ENCODE assay signal across 14 cellular contexts in the genomic region with DNA sequence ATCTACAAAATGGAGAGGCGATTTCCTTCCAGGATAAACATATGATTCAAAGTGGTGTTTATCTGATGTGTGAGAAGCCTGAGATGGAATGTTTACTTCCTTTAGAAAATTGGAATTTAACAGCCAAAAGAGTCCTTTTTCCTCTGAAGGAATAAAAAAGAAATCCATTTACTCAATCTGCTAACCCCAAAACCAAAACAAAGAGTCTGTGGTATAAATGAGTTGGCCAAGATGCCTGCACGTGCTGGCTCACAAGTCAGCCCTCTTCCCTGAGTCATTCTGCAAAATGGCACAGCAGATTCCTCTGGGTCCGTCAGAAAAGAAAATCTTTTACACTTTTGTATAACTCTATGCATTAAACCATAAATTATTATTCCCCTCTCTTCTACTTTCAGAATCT.
DNase-seq lines count a peak whose midpoint lies in the region; ATAC-seq and TF ChIP-seq lines count a peak whose summit lies in the region.
"Had no signal": no experiment of that assay in that cellular context is flagged by ENCODE, and none has a peak within 500 bp of the region (broad histone marks: within the 10 kb centered on the region; RNA-seq: fewer than 3 reads in every experiment).

No MANE protein-coding gene starts in this region.

- CTCF ChIA-PET in OCI-LY7 (lab: Charles Lee; ENCODE audit: unreplicated experiment) = no interaction called here
- CTCF ChIA-PET in activated CD8-positive, alpha-beta T cell treated with anti-CD3 and anti-CD28 coated beads for 36 hours (lab: Charles Lee) = no interaction called here

- no peaks in the 10 kb centered on the region for H3K4me1 Mint-ChIP-seq in activated CD8-positive, alpha-beta T cell treated with anti-CD3 and anti-CD28 coated beads for 36 hours (ENCODE audit: low read depth)

- peak overlapping the region; percentile 64 for H3K27ac ChIP-seq in OCI-LY7 (ENCODE audit: low read depth, low read length, poor library complexity, severe bottlenecking)
- H3K27ac ChIP-seq in suprapubic skin = peak overlapping the region; percentile 52
- H3K27ac ChIP-seq: neutrophil had no signal

- H3K27me3 ChIP-seq in suprapubic skin (peaks cover 3% of the 10 kb centered on the region), BE2C (no peaks in the 10 kb centered on the region)
- H3K27me3 ChIP-seq: stomach had no signal

- H2AFZ ChIP-seq in OCI-LY7 (ENCODE audit: low read length) = no peak overlapping the region

- DNase-seq in GM04503 (ENCODE audit: low read depth) (peak; percentile 93), OCI-LY7 (ENCODE audit: low spot score) (no peak), fibroblast of mammary gland (ENCODE audit: low read depth) (peak; percentile 87), suprapubic skin (ENCODE audit: low spot score in 2 of 2) (no peak), BE2C (no peak)
- no peak for DNase-seq in activated CD8-positive, alpha-beta T cell treated with anti-CD3 and anti-CD28 coated beads for 36 hours
- DNase-seq: activated CD4-positive, alpha-beta T cell treated with anti-CD3 and anti-CD28 coated beads, Interleukin-2, amount 10 ng/mL, durations not matched to agents 7 days and 5 days; activated effector memory CD4-positive, alpha-beta T cell treated with Interleukin-2 at 50 U/mL for 16 hours; DMS153; NCI-H1417 treated with DMSO at 0.1 percent for 48 hours; NCI-H526; stomach had no signal

- BruUV-seq in OCI-LY7 (replicated peaks; lab: Mats Ljungman, UMichigan) = no TSS peak

- TF ChIP-seq POLR2A in suprapubic skin (IDR thresholded peaks at IDR 0.05) = no peak

- peaks cover 39% of the 10 kb centered on the region; the same call in 1 of the 2 replicates for H3K79me2 ChIP-seq in OCI-LY7 (ENCODE audit: insufficient read depth, low read depth, low read length)

- no peak for TF ChIP-seq EP300 in suprapubic skin (IDR thresholded peaks at IDR 0.05)

- peaks cover 13% of the 10 kb centered on the region for H3K27me3 Mint-ChIP-seq in activated CD8-positive, alpha-beta T cell treated with anti-CD3 and anti-CD28 coated beads for 36 hours

- H3K9me2 ChIP-seq in OCI-LY7 (ENCODE audit: insufficient read depth, low read length) = no peaks in the 10 kb centered on the region

- POLR2A ChIA-PET in OCI-LY7 (lab: Charles Lee) = interaction anchor here (0.6 to 1.4 kb wide), 3 partner anchors 28 to 563 kb away, joined by 3 to 6 read pairs (median 3); no protein-coding TSS in a partner anchor
- POLR2A ChIA-PET in activated CD8-positive, alpha-beta T cell treated with anti-CD3 and anti-CD28 coated beads for 36 hours (lab: Charles Lee) = no interaction called here

- no peak for ATAC-seq in GM21360 (IDR thresholded peaks at IDR 0.05; ENCODE audit: unreplicated experiment)
- ATAC-seq in activated CD8-positive, alpha-beta T cell treated with anti-CD3 and anti-CD28 coated beads for 36 hours = no peak

- intact Hi-C loops in OCI-LY7 (cut with micrococcal nuclease; ENCODE audit: unreplicated experiment) = no loop called here
- intact Hi-C loops in activated CD8-positive, alpha-beta T cell treated with anti-CD3 and anti-CD28 coated beads for 36 hours (cut with micrococcal nuclease) = no loop called here

- no peak overlapping the region for H3K4me3 ChIP-seq in OCI-LY7 (ENCODE audit: low read depth, low read length, poor library complexity, severe bottlenecking)
- H3K4me3 ChIP-seq in fibroblast of mammary gland (ENCODE audit: control insufficient read depth, low read depth, low read length) = no peak overlapping the region
- no peak overlapping the region for H3K4me3 ChIP-seq in suprapubic skin
- H3K4me3 ChIP-seq in BE2C (ENCODE audit: low read depth, low read length) = no peak overlapping the region
- H3K4me3 ChIP-seq: stomach had no signal

- peak overlapping the region; percentile 76 for H3K4me2 ChIP-seq in OCI-LY7 (ENCODE audit: low read length)

- peaks cover 10% of the 10 kb centered on the region for H3K36me3 ChIP-seq in OCI-LY7 (ENCODE audit: insufficient read depth, low read length)
- no peaks in the 10 kb centered on the region for H3K36me3 ChIP-seq in suprapubic skin
- H3K36me3 ChIP-seq in BE2C = no peaks in the 10 kb centered on the region
- H3K36me3 ChIP-seq: neutrophil, stomach had no signal

- no peaks in the 10 kb centered on the region for H3K36me3 Mint-ChIP-seq in activated CD8-positive, alpha-beta T cell treated with anti-CD3 and anti-CD28 coated beads for 36 hours (ENCODE audit: low read depth)

- H3K27ac Mint-ChIP-seq in activated CD8-positive, alpha-beta T cell treated with anti-CD3 and anti-CD28 coated beads for 36 hours = no peak overlapping the region
- H3K27ac Mint-ChIP-seq: activated CD4-positive, alpha-beta T cell treated with anti-CD3 and anti-CD28 coated beads, Interleukin-2, amount 10 ng/mL, durations not matched to agents 7 days and 5 days had no signal

- TF ChIP-seq CTCF in OCI-LY7 (conservative IDR thresholded peaks at IDR 0.05; ENCODE audit: low read length) = no peak
- no peak for TF ChIP-seq CTCF in fibroblast of mammary gland (conservative IDR thresholded peaks at IDR 0.05; ENCODE audit: control insufficient read depth, insufficient read depth, low read depth, low read length)
- TF ChIP-seq CTCF in suprapubic skin (IDR thresholded peaks at IDR 0.05) = no peak
- no peak for TF ChIP-seq CTCF in BE2C (IDR thresholded peaks at IDR 0.05; ENCODE audit: low read depth, low read length)
- no peak for TF ChIP-seq CTCF in activated CD8-positive, alpha-beta T cell treated with anti-CD3 and anti-CD28 coated beads for 36 hours (IDR thresholded peaks at IDR 0.05)

- H3K4me3 Mint-ChIP-seq in activated CD8-positive, alpha-beta T cell treated with anti-CD3 and anti-CD28 coated beads for 36 hours = no peak overlapping the region
- H3K4me3 Mint-ChIP-seq: activated CD4-positive, alpha-beta T cell treated with anti-CD3 and anti-CD28 coated beads, Interleukin-2, amount 10 ng/mL, durations not matched to agents 7 days and 5 days had no signal

- H4K20me1 ChIP-seq in OCI-LY7 (ENCODE audit: insufficient read depth, low read length) = no peaks in the 10 kb centered on the region

- WGBS in suprapubic skin = 51% methylated on average over 3 of the region's 3 CpGs

- H3K4me1 ChIP-seq in OCI-LY7 (ENCODE audit: insufficient read depth, low read length, poor library complexity, severe bottlenecking) (peaks cover 60% of the 10 kb centered on the region), suprapubic skin (peaks cover 15% of the 10 kb centered on the region), BE2C (peaks cover 15% of the 10 kb centered on the region)

- H3K9me3 Mint-ChIP-seq in activated CD8-positive, alpha-beta T cell treated with anti-CD3 and anti-CD28 coated beads for 36 hours = peaks cover 2% of the 10 kb centered on the region
- H3K9me3 Mint-ChIP-seq: activated CD4-positive, alpha-beta T cell treated with anti-CD3 and anti-CD28 coated beads, Interleukin-2, amount 10 ng/mL, durations not matched to agents 7 days and 5 days had no signal

- no peaks in the 10 kb centered on the region for H3K9me3 ChIP-seq in OCI-LY7 (ENCODE audit: low read length)
- H3K9me3 ChIP-seq in suprapubic skin = no peaks in the 10 kb centered on the region
- H3K9me3 ChIP-seq in BE2C = no peaks in the 10 kb centered on the region
- H3K9me3 ChIP-seq: neutrophil, stomach had no signal

Comparison
In these comparisons a context has a peak if more than half of its experiments do, and no peak if none do; other contexts are left out.
1. DNase-seq: peak in GM04503 (single experiment) and fibroblast of mammary gland (single experiment); none in OCI-LY7 (single experiment), suprapubic skin (0 of 2), BE2C (single experiment) and activated CD8-positive, alpha-beta T cell treated with anti-CD3 and anti-CD28 coated beads for 36 hours (single experiment).